In the genomic region with DNA sequence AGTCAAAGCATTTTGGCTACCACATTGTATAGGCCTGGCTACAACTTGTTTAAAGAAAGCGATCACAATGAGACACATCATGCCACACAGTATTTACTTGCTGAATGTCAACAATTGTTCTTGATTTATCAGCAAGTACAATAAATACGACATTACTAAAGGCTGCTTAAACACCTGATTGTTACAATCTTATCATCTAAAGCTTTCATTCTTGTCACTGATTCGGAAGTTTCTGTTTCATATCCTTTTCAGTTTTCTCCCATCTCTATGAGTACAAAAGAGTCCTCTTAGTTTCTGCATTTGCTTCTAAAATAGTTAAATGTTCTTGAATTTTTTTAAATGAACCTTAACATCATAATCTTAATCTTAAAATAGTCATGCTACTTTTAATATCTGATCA, we compare ENCODE assay signal across 2 cellular contexts.
TF ChIP-seq lines count a peak whose summit lies in the region.

No MANE protein-coding gene starts in this region.

TF ChIP-seq in GM12878, 131 proteins besides CTCF, POLR2A, EP300 and RAD21 (continued from another document):
- TF ChIP-seq, protein P1, sequence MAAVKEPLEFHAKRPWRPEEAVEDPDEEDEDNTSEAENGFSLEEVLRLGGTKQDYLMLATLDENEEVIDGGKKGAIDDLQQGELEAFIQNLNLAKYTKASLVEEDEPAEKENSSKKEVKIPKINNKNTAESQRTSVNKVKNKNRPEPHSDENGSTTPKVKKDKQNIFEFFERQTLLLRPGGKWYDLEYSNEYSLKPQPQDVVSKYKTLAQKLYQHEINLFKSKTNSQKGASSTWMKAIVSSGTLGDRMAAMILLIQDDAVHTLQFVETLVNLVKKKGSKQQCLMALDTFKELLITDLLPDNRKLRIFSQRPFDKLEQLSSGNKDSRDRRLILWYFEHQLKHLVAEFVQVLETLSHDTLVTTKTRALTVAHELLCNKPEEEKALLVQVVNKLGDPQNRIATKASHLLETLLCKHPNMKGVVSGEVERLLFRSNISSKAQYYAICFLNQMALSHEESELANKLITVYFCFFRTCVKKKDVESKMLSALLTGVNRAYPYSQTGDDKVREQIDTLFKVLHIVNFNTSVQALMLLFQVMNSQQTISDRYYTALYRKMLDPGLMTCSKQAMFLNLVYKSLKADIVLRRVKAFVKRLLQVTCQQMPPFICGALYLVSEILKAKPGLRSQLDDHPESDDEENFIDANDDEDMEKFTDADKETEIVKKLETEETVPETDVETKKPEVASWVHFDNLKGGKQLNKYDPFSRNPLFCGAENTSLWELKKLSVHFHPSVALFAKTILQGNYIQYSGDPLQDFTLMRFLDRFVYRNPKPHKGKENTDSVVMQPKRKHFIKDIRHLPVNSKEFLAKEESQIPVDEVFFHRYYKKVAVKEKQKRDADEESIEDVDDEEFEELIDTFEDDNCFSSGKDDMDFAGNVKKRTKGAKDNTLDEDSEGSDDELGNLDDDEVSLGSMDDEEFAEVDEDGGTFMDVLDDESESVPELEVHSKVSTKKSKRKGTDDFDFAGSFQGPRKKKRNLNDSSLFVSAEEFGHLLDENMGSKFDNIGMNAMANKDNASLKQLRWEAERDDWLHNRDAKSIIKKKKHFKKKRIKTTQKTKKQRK (IDR thresholded peaks at IDR 0.05; ENCODE audit: low read depth, low read length) = no peak
- no peak for TF ChIP-seq GABPA (IDR thresholded peaks at IDR 0.05; ENCODE audit: low read depth)
- no peak for TF ChIP-seq JUND (IDR thresholded peaks at IDR 0.05; ENCODE audit: low read depth, low read length)
- TF ChIP-seq KLF5 (IDR thresholded peaks at IDR 0.05; ENCODE audit: partially characterized antibody) = no peak
- no peak for TF ChIP-seq TBL1XR1 (IDR thresholded peaks at IDR 0.05; ENCODE audit: low read depth, low read length)
- no peak for TF ChIP-seq ZZZ3 (IDR thresholded peaks at IDR 0.05; ENCODE audit: control insufficient read depth, insufficient read length, low read depth)
- no peak for TF ChIP-seq HSF1 (IDR thresholded peaks at IDR 0.05; ENCODE audit: low read depth, low read length)
- TF ChIP-seq PML (IDR thresholded peaks at IDR 0.05; ENCODE audit: low read length) = no peak
- no peak for TF ChIP-seq CHD1 (IDR thresholded peaks at IDR 0.05; ENCODE audit: low read depth, low read length)
- no peak for TF ChIP-seq IRF4 (IDR thresholded peaks at IDR 0.05; ENCODE audit: low read depth, low read length)
- TF ChIP-seq STAT3 (IDR thresholded peaks at IDR 0.05; ENCODE audit: low read depth, low read length) = no peak
- TF ChIP-seq SUPT20H (IDR thresholded peaks at IDR 0.05; ENCODE audit: borderline replicate concordance, control insufficient read depth, low read depth, low read length) = no peak
- no peak for TF ChIP-seq HDAC6 (IDR thresholded peaks at IDR 0.05; ENCODE audit: unreplicated experiment)

TF ChIP-seq in HepG2, 621 proteins besides CTCF, POLR2A, EP300 and RAD21 (continued from another document):
- TF ChIP-seq, protein P2, sequence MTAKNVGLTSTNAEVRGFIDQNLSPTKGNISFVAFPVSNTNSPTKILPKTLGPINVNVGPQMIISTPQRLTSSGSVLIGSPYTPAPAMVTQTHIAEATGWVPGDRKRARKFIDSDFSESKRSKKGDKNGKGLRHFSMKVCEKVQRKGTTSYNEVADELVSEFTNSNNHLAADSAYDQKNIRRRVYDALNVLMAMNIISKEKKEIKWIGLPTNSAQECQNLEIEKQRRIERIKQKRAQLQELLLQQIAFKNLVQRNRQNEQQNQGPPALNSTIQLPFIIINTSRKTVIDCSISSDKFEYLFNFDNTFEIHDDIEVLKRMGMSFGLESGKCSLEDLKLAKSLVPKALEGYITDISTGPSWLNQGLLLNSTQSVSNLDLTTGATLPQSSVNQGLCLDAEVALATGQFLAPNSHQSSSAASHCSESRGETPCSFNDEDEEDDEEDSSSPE (CRISPR knock-in tag; IDR thresholded peaks at IDR 0.05) = no peak
- TF ChIP-seq JUND (CRISPR knock-in tag; IDR thresholded peaks at IDR 0.05) (no peak), SP5 (CRISPR knock-in tag; IDR thresholded peaks at IDR 0.05; ENCODE audit: borderline replicate concordance, low read depth) (no peak), ZNF430 (CRISPR knock-in tag; IDR thresholded peaks at IDR 0.05) (no peak), ZNF34 (CRISPR knock-in tag; IDR thresholded peaks at IDR 0.05; ENCODE audit: borderline replicate concordance) (no peak), HDAC2 (CRISPR knock-in tag; IDR thresholded peaks at IDR 0.05) (no peak), ZNF746 (CRISPR knock-in tag; IDR thresholded peaks at IDR 0.05) (no peak), CBX5 (CRISPR knock-in tag; IDR thresholded peaks at IDR 0.05; ENCODE audit: borderline replicate concordance) (no peak), ZBTB42 (CRISPR knock-in tag; IDR thresholded peaks at IDR 0.05) (no peak), CBX2 (IDR thresholded peaks at IDR 0.05; ENCODE audit: low read depth, low read length) (no peak), CBX2 (CRISPR knock-in tag; IDR thresholded peaks at IDR 0.05; ENCODE audit: low read depth) (no peak), ZNF792 (CRISPR knock-in tag; IDR thresholded peaks at IDR 0.05) (no peak), GATAD2A (CRISPR knock-in tag; IDR thresholded peaks at IDR 0.05) (no peak), PITX1 (CRISPR knock-in tag; IDR thresholded peaks at IDR 0.05) (no peak), TBP (CRISPR knock-in tag; IDR thresholded peaks at IDR 0.05) (no peak), ZSCAN12 (CRISPR knock-in tag; IDR thresholded peaks at IDR 0.05) (no peak)
- TF ChIP-seq, protein P3, sequence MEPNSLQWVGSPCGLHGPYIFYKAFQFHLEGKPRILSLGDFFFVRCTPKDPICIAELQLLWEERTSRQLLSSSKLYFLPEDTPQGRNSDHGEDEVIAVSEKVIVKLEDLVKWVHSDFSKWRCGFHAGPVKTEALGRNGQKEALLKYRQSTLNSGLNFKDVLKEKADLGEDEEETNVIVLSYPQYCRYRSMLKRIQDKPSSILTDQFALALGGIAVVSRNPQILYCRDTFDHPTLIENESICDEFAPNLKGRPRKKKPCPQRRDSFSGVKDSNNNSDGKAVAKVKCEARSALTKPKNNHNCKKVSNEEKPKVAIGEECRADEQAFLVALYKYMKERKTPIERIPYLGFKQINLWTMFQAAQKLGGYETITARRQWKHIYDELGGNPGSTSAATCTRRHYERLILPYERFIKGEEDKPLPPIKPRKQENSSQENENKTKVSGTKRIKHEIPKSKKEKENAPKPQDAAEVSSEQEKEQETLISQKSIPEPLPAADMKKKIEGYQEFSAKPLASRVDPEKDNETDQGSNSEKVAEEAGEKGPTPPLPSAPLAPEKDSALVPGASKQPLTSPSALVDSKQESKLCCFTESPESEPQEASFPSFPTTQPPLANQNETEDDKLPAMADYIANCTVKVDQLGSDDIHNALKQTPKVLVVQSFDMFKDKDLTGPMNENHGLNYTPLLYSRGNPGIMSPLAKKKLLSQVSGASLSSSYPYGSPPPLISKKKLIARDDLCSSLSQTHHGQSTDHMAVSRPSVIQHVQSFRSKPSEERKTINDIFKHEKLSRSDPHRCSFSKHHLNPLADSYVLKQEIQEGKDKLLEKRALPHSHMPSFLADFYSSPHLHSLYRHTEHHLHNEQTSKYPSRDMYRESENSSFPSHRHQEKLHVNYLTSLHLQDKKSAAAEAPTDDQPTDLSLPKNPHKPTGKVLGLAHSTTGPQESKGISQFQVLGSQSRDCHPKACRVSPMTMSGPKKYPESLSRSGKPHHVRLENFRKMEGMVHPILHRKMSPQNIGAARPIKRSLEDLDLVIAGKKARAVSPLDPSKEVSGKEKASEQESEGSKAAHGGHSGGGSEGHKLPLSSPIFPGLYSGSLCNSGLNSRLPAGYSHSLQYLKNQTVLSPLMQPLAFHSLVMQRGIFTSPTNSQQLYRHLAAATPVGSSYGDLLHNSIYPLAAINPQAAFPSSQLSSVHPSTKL (CRISPR knock-in tag; IDR thresholded peaks at IDR 0.05) = no peak
- TF ChIP-seq, protein P4, sequence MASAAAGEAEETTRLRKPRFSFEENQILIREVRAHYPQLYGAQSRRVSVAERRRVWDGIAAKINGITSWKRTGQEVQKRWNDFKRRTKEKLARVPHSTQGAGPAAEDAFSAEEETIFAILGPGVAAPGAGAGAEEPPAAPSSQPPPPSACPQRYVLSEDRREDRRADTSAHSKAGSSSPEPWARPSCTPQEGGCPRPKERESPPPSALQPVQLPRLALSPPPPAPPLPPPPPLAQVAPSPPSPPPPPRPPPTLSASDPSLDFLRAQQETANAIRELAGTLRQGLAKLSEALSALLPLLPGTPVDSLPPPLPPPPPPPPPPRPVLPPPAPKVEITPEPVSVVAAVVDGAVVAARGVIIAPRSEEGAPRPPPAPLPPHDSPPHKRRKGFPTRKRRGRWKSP (CRISPR knock-in tag; IDR thresholded peaks at IDR 0.05) = no peak
- TF ChIP-seq, protein P5, sequence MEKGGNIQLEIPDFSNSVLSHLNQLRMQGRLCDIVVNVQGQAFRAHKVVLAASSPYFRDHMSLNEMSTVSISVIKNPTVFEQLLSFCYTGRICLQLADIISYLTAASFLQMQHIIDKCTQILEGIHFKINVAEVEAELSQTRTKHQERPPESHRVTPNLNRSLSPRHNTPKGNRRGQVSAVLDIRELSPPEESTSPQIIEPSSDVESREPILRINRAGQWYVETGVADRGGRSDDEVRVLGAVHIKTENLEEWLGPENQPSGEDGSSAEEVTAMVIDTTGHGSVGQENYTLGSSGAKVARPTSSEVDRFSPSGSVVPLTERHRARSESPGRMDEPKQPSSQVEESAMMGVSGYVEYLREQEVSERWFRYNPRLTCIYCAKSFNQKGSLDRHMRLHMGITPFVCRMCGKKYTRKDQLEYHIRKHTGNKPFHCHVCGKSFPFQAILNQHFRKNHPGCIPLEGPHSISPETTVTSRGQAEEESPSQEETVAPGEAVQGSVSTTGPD (CRISPR knock-in tag; IDR thresholded peaks at IDR 0.05) = no peak
